In genomic region chr19:31517466-31518180, GRCh38 we compare ENCODE assay signal across 1 cellular context.
TF ChIP-seq lines count a peak whose summit lies in the region.

No MANE protein-coding gene starts in this region.

TF ChIP-seq in GM23338, 12 proteins besides CTCF, POLR2A, EP300 and RAD21 (continued from another document):
- TF ChIP-seq REST (IDR thresholded peaks at IDR 0.05; ENCODE audit: unreplicated experiment) (no peak), ZNF331 (CRISPR knock-in tag; IDR thresholded peaks at IDR 0.05; ENCODE audit: low read depth) (no peak), JUNB (IDR thresholded peaks at IDR 0.05; ENCODE audit: unreplicated experiment) (no peak), ZNF114 (CRISPR knock-in tag; IDR thresholded peaks at IDR 0.05) (no peak), STAT1 (IDR thresholded peaks at IDR 0.05; ENCODE audit: unreplicated experiment) (no peak), CREB1 (CRISPR knock-in tag; IDR thresholded peaks at IDR 0.05; ENCODE audit: low read depth) (no peak), POLR2AphosphoS5 (IDR thresholded peaks at IDR 0.05; ENCODE audit: low read depth) (no peak)
